ENCODE assay signal across 8 cellular contexts in genomic region chr4:107825072-107825789, GRCh38. TPM values are rescaled to one million over a fixed set of nuclear protein-coding genes. Genes with fewer than 3 reads are reported as not detected.
A peak's percentile ranks its signal among the peaks of the same experiment; 100 is the strongest.
DNase-seq lines count a peak whose midpoint lies in the region; ATAC-seq and TF ChIP-seq lines count a peak whose summit lies in the region.

No MANE protein-coding gene starts in this region.

- no peak for TF ChIP-seq CTCF in BJ (IDR thresholded peaks at IDR 0.05; ENCODE audit: insufficient read depth, low read depth, low read length)
- no peak for TF ChIP-seq CTCF in lower leg skin (IDR thresholded peaks at IDR 0.05)

- in situ Hi-C loops in SK-MEL-5 (cut with HindIII; ENCODE audit: low pct_unique_long_range_greater_than_20kb, low sequenced_read_pairs) = no loop called here

- intact Hi-C loops in lower leg skin (cut with DNase I; ENCODE audit: low total_unique reads) = no loop called here

- peak overlapping the region; percentile 59 for H3K4me3 ChIP-seq in BJ (ENCODE audit: low read depth, low read length)
- peak overlapping the region; percentile 74 for H3K4me3 ChIP-seq in lower leg skin (ENCODE audit: low read depth, poor library complexity, severe bottlenecking)
- H3K4me3 ChIP-seq in subcutaneous abdominal adipose tissue (ENCODE audit: low read depth in 1 of 5, low read length in 5 of 5) = peak overlapping the region; percentile 71 to 88 (median 83)

- POLR2A ChIA-PET in BJ (lab: Charles Lee) = interaction anchor here (0.6 kb wide), 1 partner anchor 104 kb away, joined by 3 read pairs; no protein-coding TSS in a partner anchor

- H3K27ac ChIP-seq in subcutaneous abdominal adipose tissue (ENCODE audit: low read depth, low read length) = peak overlapping the region; percentile 74

- 1 to 2% methylated on average over 23 to 39 of the region's 39 CpGs for WGBS in lower leg skin, 2 donors

- CTCF ChIA-PET in BJ (lab: Yijun Ruan, JAX) = interaction anchor here (0.6 to 1.4 kb wide), 4 partner anchors 66 to 391 kb away, joined by 3 read pairs; no protein-coding TSS in a partner anchor

- peak overlapping the region in 4 of 5 donors; percentile 64 to 90 (median 74) for H3K9ac ChIP-seq in subcutaneous abdominal adipose tissue (ENCODE audit: low read length in 5 of 5)

- no peak for TF ChIP-seq POLR2A in lower leg skin (IDR thresholded peaks at IDR 0.05)

- H3K27me3 ChIP-seq in BJ (ENCODE audit: control insufficient read depth, insufficient read depth, low read length) (no peaks in the 10 kb centered on the region), subcutaneous abdominal adipose tissue (ENCODE audit: control insufficient read depth in 5 of 5, insufficient read depth in 4 of 5, low read length in 5 of 5) (no peaks in the 10 kb centered on the region)

- H3K9me3 ChIP-seq in subcutaneous abdominal adipose tissue (ENCODE audit: control insufficient read depth in 5 of 5, low read length in 5 of 5) = no peaks in the 10 kb centered on the region

- ATAC-seq in GM19035 (IDR thresholded peaks at IDR 0.05; ENCODE audit: unreplicated experiment) (peak; percentile 18), HG03196 (IDR thresholded peaks at IDR 0.05; ENCODE audit: unreplicated experiment) (peak; percentile 34)

- DNase-seq in BJ (ENCODE audit: low read depth) (no peak), SK-MEL-5 (ENCODE audit: low read depth, low spot score) (peak; percentile 22), dermis blood vessel endothelial cell (peak; percentile 70), lower leg skin (ENCODE audit: low spot score in 2 of 2) (peak in 1 of 2 donors; percentile 90), NCI-H2171 (lab: John Stamatoyannopoulos, UW) (no peak)

- peaks cover 0 to 19% (median 16%) of the 10 kb centered on the region in 5 donors for H3K4me1 ChIP-seq in subcutaneous abdominal adipose tissue (ENCODE audit: control insufficient read depth in 5 of 5, insufficient read depth in 5 of 5, low read length in 5 of 5)

- H3K36me3 ChIP-seq in BJ (ENCODE audit: control insufficient read depth, insufficient read depth, low read length) (no peaks in the 10 kb centered on the region), subcutaneous abdominal adipose tissue (ENCODE audit: control insufficient read depth in 5 of 5, insufficient read depth in 5 of 5, low read length in 5 of 5) (no peaks in the 10 kb centered on the region)

RNA-seq across cellular contexts. Expression of gene SGMS2, which starts 0.5 kb away (rescaled TPM):
- 22.6 and 40.0 TPM in 2 replicates for polyA plus RNA-seq in BJ (2011; rRNA removed)
- 47.5 and 49.8 TPM in 2 replicates for polyA minus RNA-seq in BJ (2011; rRNA and poly(A)+ RNA removed)
- total RNA-seq in SK-MEL-5 (2014; rRNA removed; shearing (Covaris generic)) = 2.8 and 3.0 TPM in 2 replicates
- 7.1 and 18.5 TPM in 2 replicates for polyA plus RNA-seq in SK-MEL-5 (2015; cell fraction: cytosol; rRNA removed)
- 3.0 and 3.5 TPM in 2 replicates for polyA plus RNA-seq in SK-MEL-5 (2015; cell fraction: nucleus; rRNA removed)
- total RNA-seq in dermis blood vessel endothelial cell = 66.9 and 106 TPM in 2 replicates
- total RNA-seq in lower leg skin = 10 to 100 TPM; 38.7 to 81.5 (median 55.9) TPM

Comparison
In these comparisons a context has a peak if more than half of its experiments do, and no peak if none do; other contexts are left out.
1. DNase-seq: peak in SK-MEL-5 (single experiment) and dermis blood vessel endothelial cell (single experiment); none in BJ (single experiment) and NCI-H2171 (single experiment).
2. Peak in every context shown above with its lines, with median percentiles within 50 percentile points of each other: H3K4me3 ChIP-seq.